Comparison of ENCODE assay signal across 7 cellular contexts in genomic region chr21:35533893-35534292, GRCh38.
"Had no signal": no experiment of that assay in that cellular context is flagged by ENCODE, and none has a peak within 500 bp of the region (broad histone marks: within the 10 kb centered on the region; RNA-seq: fewer than 3 reads in every experiment).

No MANE protein-coding gene starts in this region.

- H3K4me3 ChIP-seq: GM23248, HAP-1 had no signal

- H3K27ac ChIP-seq: GM23248, KMS-11 had no signal

- ATAC-seq: HepG2 had no signal

- H3K36me3 Mint-ChIP-seq: IgD-negative memory B cell had no signal

- H3K4me3 Mint-ChIP-seq: IgD-negative memory B cell had no signal

- DNase-seq: GM23248, H7, KBM-7 had no signal

- H3K9me3 ChIP-seq: HAP-1 had no signal

- H3K9ac ChIP-seq: GM23248, KMS-11 had no signal

- H3K4me2 ChIP-seq: KMS-11 had no signal

- H3K36me3 ChIP-seq: HAP-1 had no signal

- H3K4me1 ChIP-seq: HAP-1 had no signal

- H2AFZ ChIP-seq: GM23248 had no signal

- H3K27ac Mint-ChIP-seq: IgD-negative memory B cell had no signal
